Comparison of ENCODE assay signal across 8 cellular contexts in the genomic region with DNA sequence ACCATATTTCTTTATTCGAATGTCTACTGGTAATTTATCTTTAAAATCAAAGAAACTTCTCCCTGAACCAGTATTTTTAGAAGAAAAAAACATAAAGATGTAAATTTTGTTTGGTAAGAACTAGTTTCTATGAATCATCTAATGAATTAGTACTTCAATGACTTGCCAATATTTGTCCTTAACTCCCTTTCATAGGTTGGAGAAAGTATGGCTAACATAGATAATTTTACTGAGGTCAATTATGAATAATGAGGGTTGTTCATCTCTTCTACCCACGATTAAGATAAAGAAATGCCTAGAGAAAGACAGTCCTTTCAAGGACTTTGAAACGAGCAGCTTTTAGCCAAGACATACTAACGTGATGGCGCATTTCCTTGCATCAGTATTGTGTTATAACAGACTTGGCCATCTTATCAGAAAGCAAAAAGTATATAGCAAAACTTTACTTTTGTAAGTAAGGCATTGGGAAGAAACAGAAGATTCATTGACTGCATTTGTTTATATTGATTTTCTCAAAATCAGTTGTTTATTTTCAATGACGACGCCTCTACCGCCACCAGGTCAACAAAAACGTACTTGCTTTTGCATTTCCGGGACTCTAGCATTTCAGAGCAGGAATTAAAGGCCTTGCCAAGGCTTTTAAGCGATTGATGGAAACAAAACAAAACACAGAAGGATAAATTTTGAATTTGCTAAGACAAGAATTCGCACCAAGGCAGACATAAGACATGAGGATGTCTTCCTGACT. TPM values are rescaled to one million over a fixed set of nuclear protein-coding genes. Genes with fewer than 3 reads are reported as not detected.
A peak's percentile ranks its signal among the peaks of the same experiment; 100 is the strongest.
DNase-seq lines count a peak whose midpoint lies in the region; ATAC-seq, FAIRE-seq and TF ChIP-seq lines count a peak whose summit lies in the region.

No MANE protein-coding gene starts in this region.

- no peaks in the 10 kb centered on the region for H3K27me3 Mint-ChIP-seq in activated CD4-positive, alpha-beta memory T cell treated with anti-CD3 and anti-CD28 coated beads, Interleukin-2, amount 10 ng/mL, durations not matched to agents 7 days and 5 days

- H2AFZ ChIP-seq in hepatocyte: peak overlapping the region; percentile 70
- H2AFZ ChIP-seq in smooth muscle cell (ENCODE audit: low read depth): peak overlapping the region; percentile 96

- H3K9me3 ChIP-seq in BLaER1 treated with 17β-estradiol and CSF1 and Interleukin-3, amounts not matched to agents 10 nM and 100 nM (replicated peaks in 1 of 11): no peaks in the 10 kb centered on the region
- H3K9me3 ChIP-seq in hepatocyte (ENCODE audit: low read depth): no peaks in the 10 kb centered on the region
- no peaks in the 10 kb centered on the region for H3K9me3 ChIP-seq in smooth muscle cell (replicated peaks; ENCODE audit: low read depth)

- H3F3A ChIP-seq in smooth muscle cell (ENCODE audit: low read depth): no peaks in the 10 kb centered on the region

- peak overlapping the region; percentile 74 to 87 (median 81) for H3K4me2 ChIP-seq in BLaER1 treated with 17β-estradiol and CSF1 and Interleukin-3, amounts not matched to agents 10 nM and 100 nM
- H3K4me2 ChIP-seq in hepatocyte: peak overlapping the region; percentile 80
- H3K4me2 ChIP-seq in smooth muscle cell: peak overlapping the region; percentile 87

- peak overlapping the region; percentile 88 for H3K4me3 Mint-ChIP-seq in activated CD4-positive, alpha-beta memory T cell treated with anti-CD3 and anti-CD28 coated beads, Interleukin-2, amount 10 ng/mL, durations not matched to agents 7 days and 5 days

- H3K9ac ChIP-seq in BLaER1 treated with 17β-estradiol and CSF1 and Interleukin-3, amounts not matched to agents 10 nM and 100 nM: peak overlapping the region; percentile 83 to 93 (median 88)
- peak overlapping the region; percentile 85 for H3K9ac ChIP-seq in smooth muscle cell (ENCODE audit: low read depth)

- TF ChIP-seq CTCF in hepatocyte (IDR thresholded peaks at IDR 0.05; ENCODE audit: poor library complexity) (no peak), smooth muscle cell (IDR thresholded peaks at IDR 0.05; ENCODE audit: borderline replicate concordance, insufficient read depth, poor library complexity, severe bottlenecking) (no peak)

- WGBS in hepatocyte (ENCODE audit: low lambda C conversion rate, missing lambda C conversion rate): 46% methylated on average over 12 of the region's 12 CpGs
- 49% methylated on average over 12 of the region's 12 CpGs for WGBS in smooth muscle cell (ENCODE audit: low lambda C conversion rate)

- no peaks in the 10 kb centered on the region for H3K9me3 Mint-ChIP-seq in activated CD4-positive, alpha-beta memory T cell treated with anti-CD3 and anti-CD28 coated beads, Interleukin-2, amount 10 ng/mL, durations not matched to agents 7 days and 5 days

- peak overlapping the region; percentile 98 for H3K27ac Mint-ChIP-seq in activated CD4-positive, alpha-beta memory T cell treated with anti-CD3 and anti-CD28 coated beads, Interleukin-2, amount 10 ng/mL, durations not matched to agents 7 days and 5 days

- DNase-seq in GM19239 (ENCODE audit: insufficient read length, low spot score) (no peak), hepatocyte (ENCODE audit: low spot score) (no peak), smooth muscle cell (lab: John Stamatoyannopoulos, UW; ENCODE audit: unreplicated experiment) (no peak), SHP77 treated with DMSO at 0.1 percent for 48 hours (lab: John Stamatoyannopoulos, UW) (no peak), DMS153 (lab: John Stamatoyannopoulos, UW) (no peak)
- DNase-seq in activated CD4-positive, alpha-beta memory T cell treated with anti-CD3 and anti-CD28 coated beads, Interleukin-2, amount 10 ng/mL, durations not matched to agents 7 days and 5 days: no peak

- CTCF ChIA-PET in activated CD4-positive, alpha-beta memory T cell treated with anti-CD3 and anti-CD28 coated beads, Interleukin-2, amount 10 ng/mL, durations not matched to agents 7 days and 5 days (lab: Charles Lee): interaction anchor here (0.9 to 4.4 kb wide), 3 partner anchors 10 to 29 kb away, joined by 4 to 18 read pairs (median 8); a partner anchor contains a TSS

- no peaks in the 10 kb centered on the region for H3K27me3 ChIP-seq in BLaER1 treated with 17β-estradiol and CSF1 and Interleukin-3, amounts not matched to agents 10 nM and 100 nM
- no peaks in the 10 kb centered on the region for H3K27me3 ChIP-seq in hepatocyte
- H3K27me3 ChIP-seq in smooth muscle cell (ENCODE audit: low read depth): no peaks in the 10 kb centered on the region

- H3K36me3 Mint-ChIP-seq in activated CD4-positive, alpha-beta memory T cell treated with anti-CD3 and anti-CD28 coated beads, Interleukin-2, amount 10 ng/mL, durations not matched to agents 7 days and 5 days (ENCODE audit: low read depth): peaks cover 15% of the 10 kb centered on the region

- H3K36me3 ChIP-seq in BLaER1 treated with 17β-estradiol and CSF1 and Interleukin-3, amounts not matched to agents 10 nM and 100 nM: no peaks in the 10 kb centered on the region
- H3K36me3 ChIP-seq in hepatocyte (replicated peaks; ENCODE audit: insufficient read depth, low read depth) (no peaks in the 10 kb centered on the region), smooth muscle cell (ENCODE audit: low read depth) (no peaks in the 10 kb centered on the region)

- peak; percentile 15 for ATAC-seq in HG03432 (IDR thresholded peaks at IDR 0.05; ENCODE audit: unreplicated experiment)

- POLR2A ChIA-PET in activated CD4-positive, alpha-beta memory T cell treated with anti-CD3 and anti-CD28 coated beads, Interleukin-2, amount 10 ng/mL, durations not matched to agents 7 days and 5 days (lab: Charles Lee): interaction anchor here (1.0 to 3.2 kb wide), 11 partner anchors 10 to 1674 kb away, joined by 3 to 77 read pairs (median 6); a partner anchor contains a TSS

- peaks cover 12% of the 10 kb centered on the region for H3K79me2 ChIP-seq in hepatocyte
- H3K79me2 ChIP-seq in smooth muscle cell (ENCODE audit: low read depth): no peaks in the 10 kb centered on the region

- peak overlapping the region; percentile 80 to 96 (median 92) for H3K27ac ChIP-seq in BLaER1 treated with 17β-estradiol and CSF1 and Interleukin-3, amounts not matched to agents 10 nM and 100 nM
- H3K27ac ChIP-seq in hepatocyte (peak overlapping the region; percentile 99), smooth muscle cell (ENCODE audit: low read depth) (peak overlapping the region; percentile 62)

- peak overlapping the region; percentile 73 to 92 (median 81) for H3K4me3 ChIP-seq in BLaER1 treated with 17β-estradiol and CSF1 and Interleukin-3, amounts not matched to agents 10 nM and 100 nM
- H3K4me3 ChIP-seq in hepatocyte (peak overlapping the region; percentile 88), smooth muscle cell (peak overlapping the region; percentile 92)

- H3K9me2 ChIP-seq in hepatocyte (replicated peaks; ENCODE audit: insufficient read depth): no peaks in the 10 kb centered on the region

- H3K4me1 Mint-ChIP-seq in activated CD4-positive, alpha-beta memory T cell treated with anti-CD3 and anti-CD28 coated beads, Interleukin-2, amount 10 ng/mL, durations not matched to agents 7 days and 5 days: peaks cover 28% of the 10 kb centered on the region

- H3K4me1 ChIP-seq in BLaER1 treated with 17β-estradiol and CSF1 and Interleukin-3, amounts not matched to agents 10 nM and 100 nM: peaks cover 11 to 17% (median 14%) of the 10 kb centered on the region in 10 experiments
- H3K4me1 ChIP-seq in hepatocyte (ENCODE audit: insufficient read depth) (peaks cover 6% of the 10 kb centered on the region), smooth muscle cell (ENCODE audit: low read depth) (peaks cover 4% of the 10 kb centered on the region)

- no peaks in the 10 kb centered on the region for H4K20me1 ChIP-seq in BLaER1 treated with 17β-estradiol and CSF1 and Interleukin-3, amounts not matched to agents 10 nM and 100 nM
- H4K20me1 ChIP-seq in hepatocyte (ENCODE audit: insufficient read depth, poor library complexity, severe bottlenecking) (no peaks in the 10 kb centered on the region), smooth muscle cell (ENCODE audit: low read depth) (no peaks in the 10 kb centered on the region)

- peak; percentile 85 for FAIRE-seq in GM19239 (lab: Jason Lieb, UNC)

RNA-seq across cellular contexts. Expression of a gene that starts 1.0 kb away (rescaled TPM):
- total RNA-seq in activated CD4-positive, alpha-beta memory T cell treated with anti-CD3 and anti-CD28 coated beads, Interleukin-2, amount 10 ng/mL, durations not matched to agents 7 days and 5 days: 1 to 10 TPM; 8.5 to 8.9 TPM
- 3.8 and 4.6 TPM in 2 replicates for total RNA-seq in hepatocyte
- 0.62 and 2.2 TPM in 2 replicates for polyA plus RNA-seq in hepatocyte
- 3.9 and 4.2 TPM in 2 replicates for total RNA-seq in smooth muscle cell
- polyA plus RNA-seq in smooth muscle cell: 0.47 and 1.3 TPM in 2 replicates

RNA-seq across cellular contexts. Expression of a gene that starts 28.8 kb away (rescaled TPM):
- total RNA-seq in activated CD4-positive, alpha-beta memory T cell treated with anti-CD3 and anti-CD28 coated beads, Interleukin-2, amount 10 ng/mL, durations not matched to agents 7 days and 5 days: 10 to 100 TPM; 70.5 to 77.0 TPM
- total RNA-seq in hepatocyte: 10.9 and 13.5 TPM in 2 replicates
- polyA plus RNA-seq in hepatocyte: 12.8 and 15.3 TPM in 2 replicates
- total RNA-seq in smooth muscle cell: 2.4 and 4.3 TPM in 2 replicates
- polyA plus RNA-seq in smooth muscle cell: 2.5 and 4.8 TPM in 2 replicates
